ENCODE assay signal across 8 cellular contexts in the genomic region with DNA sequence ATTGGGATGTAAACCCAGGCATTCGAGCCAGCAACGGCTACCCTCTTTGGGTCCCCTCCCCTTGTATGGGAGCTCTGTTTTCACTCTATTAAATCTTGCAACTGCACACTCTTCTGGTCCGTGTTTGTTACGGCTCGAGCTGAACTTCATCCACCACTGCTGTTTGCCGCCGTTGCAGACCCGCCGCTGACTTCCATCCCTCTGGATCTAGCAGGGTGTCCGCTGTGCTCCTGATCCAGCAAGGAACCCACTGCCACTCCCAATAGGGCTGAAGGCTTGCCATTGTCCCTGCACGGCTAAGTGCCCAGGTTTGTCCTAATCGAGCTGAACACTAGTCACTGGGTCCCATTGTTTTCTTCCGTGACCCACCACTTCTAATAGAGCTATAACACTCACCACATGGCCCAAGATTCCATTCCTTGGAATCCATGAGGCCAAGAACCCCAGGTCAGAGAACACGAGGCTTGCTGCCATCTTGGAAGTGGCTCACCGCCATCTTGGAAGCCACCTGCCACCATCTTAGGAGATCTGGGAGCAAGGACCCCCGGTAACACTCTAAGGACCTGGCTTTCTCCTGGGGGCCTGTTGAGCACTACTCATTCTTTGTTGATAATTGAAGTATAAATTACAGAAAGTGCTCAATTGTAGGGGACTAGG. TPM values are rescaled to one million over a fixed set of nuclear protein-coding genes. Genes with fewer than 3 reads are reported as not detected.
DNase-seq lines count a peak whose midpoint lies in the region; ATAC-seq, FAIRE-seq and TF ChIP-seq lines count a peak whose summit lies in the region.
"Not testable (repeated sequence)": the region's sequence is repeated elsewhere in the genome, so short reads cannot be mapped to it uniquely, and the experiment has no call there.

No MANE protein-coding gene starts in this region.

- not testable (repeated sequence) for H3K36me3 ChIP-seq in endodermal cell (ENCODE audit: control insufficient read depth, insufficient read depth, low read length); naive thymus-derived CD4-positive, alpha-beta T cell (ENCODE audit: control insufficient read depth in 2 of 3, insufficient read depth in 3 of 3, low read length in 3 of 3)

- H2AK5ac ChIP-seq in H9 (ENCODE audit: insufficient read length, low read length) = not testable (repeated sequence)

- TF ChIP-seq CTCF in A549 (IDR thresholded peaks at IDR 0.05); H9 (conservative IDR thresholded peaks at IDR 0.05); endodermal cell (conservative IDR thresholded peaks at IDR 0.05): not testable (repeated sequence)

- not testable (repeated sequence) for FAIRE-seq in A549 (lab: Jason Lieb, UNC)

- not testable (repeated sequence) for H3K36me3 Mint-ChIP-seq in H9 (ENCODE audit: insufficient read depth in 1 of 3, low read depth in 3 of 3); endodermal cell (ENCODE audit: low read depth); stimulated activated naive B cell treated with anti-CD40 and anti-IgM and Interleukin-4, amounts not matched to agents 10 μg/mL and 1 μg/mL and 100 μg/mL, for 72 hours
- H3K36me3 Mint-ChIP-seq in activated CD4-positive, alpha-beta T cell treated with anti-CD3 and anti-CD28 coated beads, Interleukin-2, amount 10 ng/mL, durations not matched to agents 24 days and 14 days (ENCODE audit: low read depth) = peaks cover 18% of the 10 kb centered on the region
- H3K36me3 Mint-ChIP-seq in activated T-cell treated with anti-CD3 and anti-CD28 coated beads, Interleukin-2, amount 50 U/mL, for 24 hours (ENCODE audit: low read depth) = peaks cover 15% of the 10 kb centered on the region
- H3K36me3 Mint-ChIP-seq in activated naive CD8-positive, alpha-beta T cell treated with anti-CD3 and anti-CD28 coated beads for 36 hours = peaks cover 40% of the 10 kb centered on the region
- H3K36me3 Mint-ChIP-seq in naive thymus-derived CD4-positive, alpha-beta T cell = peaks cover 0 to 13% (median 0%) of the 10 kb centered on the region in 5 donors

- not testable (repeated sequence) for H3K18ac ChIP-seq in H9 (ENCODE audit: insufficient read length, low read depth, low read length)

- not testable (repeated sequence) for H3K23me2 ChIP-seq in H9 (ENCODE audit: insufficient read length, low read depth, low read length, poor library complexity, severe bottlenecking)

- H3K9me3 ChIP-seq in A549; H9 (ENCODE audit: control insufficient read depth, low read depth, low read length); endodermal cell (ENCODE audit: control insufficient read depth, low read length); naive thymus-derived CD4-positive, alpha-beta T cell (ENCODE audit: control insufficient read depth in 2 of 3, low read length in 3 of 3): not testable (repeated sequence)

- H3K4me1 Mint-ChIP-seq in H9 = peaks cover 24 to 25% of the 10 kb centered on the region in 2 experiments
- H3K4me1 Mint-ChIP-seq in activated CD4-positive, alpha-beta T cell treated with anti-CD3 and anti-CD28 coated beads, Interleukin-2, amount 10 ng/mL, durations not matched to agents 24 days and 14 days = peaks cover 81% of the 10 kb centered on the region
- H3K4me1 Mint-ChIP-seq in activated T-cell treated with anti-CD3 and anti-CD28 coated beads, Interleukin-2, amount 50 U/mL, for 24 hours (ENCODE audit: low read depth) = peaks cover 89% of the 10 kb centered on the region
- H3K4me1 Mint-ChIP-seq in activated naive CD8-positive, alpha-beta T cell treated with anti-CD3 and anti-CD28 coated beads for 36 hours = peaks cover 79% of the 10 kb centered on the region
- peaks cover 28% of the 10 kb centered on the region for H3K4me1 Mint-ChIP-seq in endodermal cell
- peaks cover 39 to 87% (median 80%) of the 10 kb centered on the region in 7 donors for H3K4me1 Mint-ChIP-seq in naive thymus-derived CD4-positive, alpha-beta T cell
- peaks cover 58 to 95% of the 10 kb centered on the region in 2 donors for H3K4me1 Mint-ChIP-seq in stimulated activated naive B cell treated with anti-CD40 and anti-IgM and Interleukin-4, amounts not matched to agents 10 μg/mL and 1 μg/mL and 100 μg/mL, for 72 hours

- not testable (repeated sequence) for H2BK120ac ChIP-seq in H9 (ENCODE audit: low read depth, low read length, poor library complexity, severe bottlenecking)

- H3K9ac ChIP-seq in H9 (ENCODE audit: extremely low read depth, insufficient read length, low read length); endodermal cell (ENCODE audit: extremely low read depth, low read length, poor library complexity, severe bottlenecking): not testable (repeated sequence)

- TF ChIP-seq POLR2A in A549 (IDR thresholded peaks at IDR 0.05; ENCODE audit: low read length) = not testable (repeated sequence)

- not testable (repeated sequence) for H2BK12ac ChIP-seq in H9 (ENCODE audit: insufficient read length, low read depth, low read length)

- H4K8ac ChIP-seq in H9 (replicated peaks; ENCODE audit: insufficient read length, low read depth, low read length) = not testable (repeated sequence)

- H3K27ac ChIP-seq in A549 = peak overlapping the region; percentile 19 to 91; a peak in 4 of 6 replicates
- H3K27ac ChIP-seq in H9 (ENCODE audit: insufficient read length, low read depth, low read length); endodermal cell (ENCODE audit: low read depth, low read length); naive thymus-derived CD4-positive, alpha-beta T cell (ENCODE audit: low read depth, low read length): not testable (repeated sequence)

- not testable (repeated sequence) for H3K79me2 ChIP-seq in H9 (ENCODE audit: insufficient read depth, low read length)

- not testable (repeated sequence) for H2BK5ac ChIP-seq in H9 (ENCODE audit: insufficient read length, low read length)

- not testable (repeated sequence) for H3K23ac ChIP-seq in H9 (ENCODE audit: insufficient read length, low read depth, low read length)

- H3K4me2 ChIP-seq in A549; H9 (ENCODE audit: insufficient read depth, insufficient read length, low read length): not testable (repeated sequence)

- 94% methylated on average over 16 of the region's 16 CpGs for WGBS in A549 (ENCODE audit: missing lambda C conversion rate)
- WGBS in H9 (ENCODE audit: extremely low coverage, insufficient read length, low lambda C conversion rate) = no CpG with 5 or more reads among the region's 16 CpGs
- 88 to 91% methylated on average over 11 to 16 of the region's 16 CpGs for WGBS in endodermal cell (ENCODE audit: insufficient coverage in 1 of 2, insufficient read length in 1 of 2), 2 experiments

- ATAC-seq in A549; naive thymus-derived CD4-positive, alpha-beta T cell; stimulated activated naive B cell treated with anti-CD40 and anti-IgM and Interleukin-4, amounts not matched to agents 10 μg/mL and 1 μg/mL and 100 μg/mL, for 72 hours (replicated peaks): not testable (repeated sequence)

- intact Hi-C loops in activated CD4-positive, alpha-beta T cell treated with anti-CD3 and anti-CD28 coated beads, Interleukin-2, amount 10 ng/mL, durations not matched to agents 24 days and 14 days (cut with micrococcal nuclease) = not testable (repeated sequence)
- intact Hi-C loops in naive thymus-derived CD4-positive, alpha-beta T cell (cut with micrococcal nuclease) = loop anchor here in 1 of 2 donors (5.0 kb wide), 1 partner anchor 178 kb away; a partner anchor contains a TSS

- H3K79me1 ChIP-seq in H9 (ENCODE audit: insufficient read depth, low read depth, low read length, poor library complexity, severe bottlenecking) = not testable (repeated sequence)

- H3K14ac ChIP-seq in H9 (ENCODE audit: insufficient read depth, low read length) = not testable (repeated sequence)

- H3K27me3 Mint-ChIP-seq in H9 (ENCODE audit: low read depth); activated CD4-positive, alpha-beta T cell treated with anti-CD3 and anti-CD28 coated beads, Interleukin-2, amount 10 ng/mL, durations not matched to agents 24 days and 14 days; activated T-cell treated with anti-CD3 and anti-CD28 coated beads, Interleukin-2, amount 50 U/mL, for 24 hours; activated naive CD8-positive, alpha-beta T cell treated with anti-CD3 and anti-CD28 coated beads for 36 hours; endodermal cell (ENCODE audit: insufficient read depth); naive thymus-derived CD4-positive, alpha-beta T cell; stimulated activated naive B cell treated with anti-CD40 and anti-IgM and Interleukin-4, amounts not matched to agents 10 μg/mL and 1 μg/mL and 100 μg/mL, for 72 hours: not testable (repeated sequence)

- not testable (repeated sequence) for H2BK15ac ChIP-seq in H9 (ENCODE audit: low read depth, low read length)

- not testable (repeated sequence) for H3K4me3 ChIP-seq in A549; endodermal cell (ENCODE audit: low read length); naive thymus-derived CD4-positive, alpha-beta T cell (ENCODE audit: low read length)

- not testable (repeated sequence) for H4K20me1 ChIP-seq in H9 (ENCODE audit: control insufficient read depth, insufficient read depth, insufficient read length)

- CTCF ChIA-PET in A549 (lab: Yijun Ruan, JAX) = interaction anchor here (1.0 to 8.8 kb wide), 3 partner anchors 13 to 104 kb away, joined by 3 to 39 read pairs (median 5); no protein-coding TSS in a partner anchor
- CTCF ChIA-PET in naive thymus-derived CD4-positive, alpha-beta T cell (lab: Charles Lee) = interaction anchor here (1.7 kb wide), 1 partner anchor 16 kb away, joined by 4 read pairs; no protein-coding TSS in a partner anchor

- H3T11ph ChIP-seq in H9 (ENCODE audit: low read length) = not testable (repeated sequence)

- H3K9me3 Mint-ChIP-seq in H9; activated CD4-positive, alpha-beta T cell treated with anti-CD3 and anti-CD28 coated beads, Interleukin-2, amount 10 ng/mL, durations not matched to agents 24 days and 14 days; activated T-cell treated with anti-CD3 and anti-CD28 coated beads, Interleukin-2, amount 50 U/mL, for 24 hours; endodermal cell; naive thymus-derived CD4-positive, alpha-beta T cell; stimulated activated naive B cell treated with anti-CD40 and anti-IgM and Interleukin-4, amounts not matched to agents 10 μg/mL and 1 μg/mL and 100 μg/mL, for 72 hours: not testable (repeated sequence)
- H3K9me3 Mint-ChIP-seq in activated naive CD8-positive, alpha-beta T cell treated with anti-CD3 and anti-CD28 coated beads for 36 hours = peaks cover 22% of the 10 kb centered on the region

- peaks cover 61% of the 10 kb centered on the region for H3K4me1 ChIP-seq in A549
- not testable (repeated sequence) for H3K4me1 ChIP-seq in H9 (ENCODE audit: insufficient read depth, low read length); endodermal cell (ENCODE audit: control insufficient read depth, insufficient read depth, low read length)
- peaks cover 44 to 45% of the 10 kb centered on the region in 2 donors for H3K4me1 ChIP-seq in naive thymus-derived CD4-positive, alpha-beta T cell (ENCODE audit: control insufficient read depth in 2 of 2, insufficient read depth in 2 of 2, low read length in 2 of 2)

- POLR2A ChIA-PET in A549 (lab: Yijun Ruan, JAX) = interaction anchor here (3.3 kb wide), 1 partner anchor 36 kb away, joined by 11 read pairs; no protein-coding TSS in a partner anchor
- POLR2A ChIA-PET in naive thymus-derived CD4-positive, alpha-beta T cell (lab: Charles Lee) = interaction anchor here (0.8 to 42.6 kb wide), 5 partner anchors 12 to 153 kb away, joined by 3 to 901 read pairs (median 28); a partner anchor contains a TSS

- H4K5ac ChIP-seq in H9 (ENCODE audit: insufficient read length, low read depth, low read length) = not testable (repeated sequence)

- not testable (repeated sequence) for H3K27me3 ChIP-seq in H9 (ENCODE audit: insufficient read depth, low read length); endodermal cell (ENCODE audit: control insufficient read depth, insufficient read depth, low read length, poor library complexity, severe bottlenecking); naive thymus-derived CD4-positive, alpha-beta T cell (ENCODE audit: control insufficient read depth in 2 of 2, insufficient read depth in 2 of 2, low read length in 2 of 2)

- DNase-seq in A549 (ENCODE audit: low read depth in 1 of 2, low spot score in 1 of 2); H9; activated CD4-positive, alpha-beta T cell treated with anti-CD3 and anti-CD28 coated beads, Interleukin-2, amount 10 ng/mL, durations not matched to agents 24 days and 14 days; activated naive CD8-positive, alpha-beta T cell treated with anti-CD3 and anti-CD28 coated beads for 36 hours; naive thymus-derived CD4-positive, alpha-beta T cell; stimulated activated naive B cell treated with anti-CD40 and anti-IgM and Interleukin-4, amounts not matched to agents 10 μg/mL and 1 μg/mL and 100 μg/mL, for 72 hours: not testable (repeated sequence)
- DNase-seq in activated T-cell treated with anti-CD3 and anti-CD28 coated beads, Interleukin-2, amount 50 U/mL, for 24 hours = peak; percentile 23
- DNase-seq in endodermal cell = peak; percentile 22

- H2AFZ ChIP-seq in H9 (ENCODE audit: low read length) = not testable (repeated sequence)

- H3K27ac Mint-ChIP-seq in H9 = peak overlapping the region in 2 of 3 experiments; percentile 23 to 58; a peak in 2 of 7 replicates
- peak overlapping the region; percentile 99 for H3K27ac Mint-ChIP-seq in activated CD4-positive, alpha-beta T cell treated with anti-CD3 and anti-CD28 coated beads, Interleukin-2, amount 10 ng/mL, durations not matched to agents 24 days and 14 days
- not testable (repeated sequence) for H3K27ac Mint-ChIP-seq in activated T-cell treated with anti-CD3 and anti-CD28 coated beads, Interleukin-2, amount 50 U/mL, for 24 hours; endodermal cell
- peak overlapping the region; percentile 42 for H3K27ac Mint-ChIP-seq in activated naive CD8-positive, alpha-beta T cell treated with anti-CD3 and anti-CD28 coated beads for 36 hours
- peak overlapping the region in 7 of 9 donors; percentile 28 to 100 (median 76) for H3K27ac Mint-ChIP-seq in naive thymus-derived CD4-positive, alpha-beta T cell
- H3K27ac Mint-ChIP-seq in stimulated activated naive B cell treated with anti-CD40 and anti-IgM and Interleukin-4, amounts not matched to agents 10 μg/mL and 1 μg/mL and 100 μg/mL, for 72 hours = peak overlapping the region; percentile 11

- not testable (repeated sequence) for TF ChIP-seq RAD21 in A549 (conservative IDR thresholded peaks at IDR 0.05 in 1 of 2, IDR thresholded peaks at IDR 0.05 in 1 of 2)

- not testable (repeated sequence) for H3K56ac ChIP-seq in H9 (ENCODE audit: insufficient read length, low read depth, low read length)

- H2BK20ac ChIP-seq in H9 (ENCODE audit: low read depth, low read length, poor library complexity, severe bottlenecking) = not testable (repeated sequence)

- TF ChIP-seq EP300 in A549 (IDR thresholded peaks at IDR 0.05) = not testable (repeated sequence)

- not testable (repeated sequence) for H3K4me3 Mint-ChIP-seq in H9; activated CD4-positive, alpha-beta T cell treated with anti-CD3 and anti-CD28 coated beads, Interleukin-2, amount 10 ng/mL, durations not matched to agents 24 days and 14 days; activated T-cell treated with anti-CD3 and anti-CD28 coated beads, Interleukin-2, amount 50 U/mL, for 24 hours; activated naive CD8-positive, alpha-beta T cell treated with anti-CD3 and anti-CD28 coated beads for 36 hours; endodermal cell; stimulated activated naive B cell treated with anti-CD40 and anti-IgM and Interleukin-4, amounts not matched to agents 10 μg/mL and 1 μg/mL and 100 μg/mL, for 72 hours
- peak overlapping the region in 2 of 10 donors; percentile 28 to 33 for H3K4me3 Mint-ChIP-seq in naive thymus-derived CD4-positive, alpha-beta T cell

- not testable (repeated sequence) for H3K4ac ChIP-seq in H9 (ENCODE audit: low read depth, low read length)

- H4K91ac ChIP-seq in H9 (ENCODE audit: insufficient read length, low read depth, low read length) = not testable (repeated sequence)

RNA-seq across cellular contexts. Expression of a gene that starts 37.9 kb away (rescaled TPM):
- 149 and 163 TPM in 2 replicates for polyA plus RNA-seq in A549 (2011; rRNA removed)
- polyA plus RNA-seq in A549 (2012; cell fraction: cytosol; rRNA removed) = 174 and 289 TPM in 2 replicates
- 195 and 198 TPM in 2 replicates for polyA plus RNA-seq in A549 (2012; cell fraction: nucleus; rRNA removed)
- polyA plus RNA-seq in A549 (2017; fragmentation: RNase III; extraction: RNeasy Plus Mini Kit Qiagen cat#74134 plus additional on column Dnase treatment) = 197 to 273 TPM (median 216 TPM) in 3 replicates
- 226 and 241 TPM in 2 replicates for polyA minus RNA-seq in A549 (2011; rRNA and poly(A)+ RNA removed)
- total RNA-seq in H9 (2021) = 51.6 and 53.0 TPM in 2 replicates
- 176 and 184 TPM in 2 replicates for total RNA-seq in activated CD4-positive, alpha-beta T cell treated with anti-CD3 and anti-CD28 coated beads, Interleukin-2, amount 10 ng/mL, durations not matched to agents 24 days and 14 days
- total RNA-seq in activated naive CD8-positive, alpha-beta T cell treated with anti-CD3 and anti-CD28 coated beads for 36 hours = 10 to 100 TPM; 85.0 to 89.2 TPM
- 10 to 100 TPM; 48.0 to 50.0 TPM for total RNA-seq in endodermal cell
- 23.7 TPM for polyA plus RNA-seq in endodermal cell (2013, experiment 1 of 2)
- 26.7 TPM for polyA plus RNA-seq in endodermal cell (2013, experiment 2 of 2)
- total RNA-seq in naive thymus-derived CD4-positive, alpha-beta T cell = 100 to 1,000 TPM; 146 to 517 (median 192) TPM
- polyA plus RNA-seq in naive thymus-derived CD4-positive, alpha-beta T cell = 100 to 1,000 TPM; 269 to 292 TPM
